ENCODE assay signal across 27 cellular contexts in the genomic region with DNA sequence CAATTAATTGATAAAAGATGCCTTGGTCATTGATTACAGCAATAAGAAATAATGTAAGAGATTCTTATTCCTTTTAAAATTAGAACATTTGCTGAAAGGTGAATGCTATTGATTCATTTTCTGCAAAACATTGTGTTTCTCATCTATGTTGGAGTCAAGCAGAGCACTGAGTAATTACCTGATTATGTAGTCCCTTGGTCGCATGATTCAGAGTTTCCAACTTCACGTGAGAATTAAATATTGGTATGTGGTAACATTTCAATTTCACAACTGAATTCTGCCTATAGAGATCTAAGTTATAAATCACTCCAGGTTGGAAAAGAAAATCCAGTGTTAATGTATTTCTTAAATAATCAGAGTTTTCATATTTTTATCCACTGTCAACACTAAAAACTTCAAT.
"Had no signal": no experiment of that assay in that cellular context is flagged by ENCODE, and none has a peak within 500 bp of the region (broad histone marks: within the 10 kb centered on the region; RNA-seq: fewer than 3 reads in every experiment).

No MANE protein-coding gene starts in this region.

- H3K4me1 ChIP-seq: body of pancreas, heart right ventricle, lower lobe of right lung, parathyroid adenoma, right lobe of liver, tibial artery had no signal

- H3K4me3 ChIP-seq: body of pancreas, heart right ventricle, lower lobe of right lung, mucosa of descending colon, right lobe of liver, tibial artery had no signal

- H2AFZ ChIP-seq: parathyroid adenoma had no signal

- H3K27ac Mint-ChIP-seq: activated naive CD8-positive, alpha-beta T cell treated with anti-CD3 and anti-CD28 coated beads for 36 hours; activated T-cell treated with anti-CD3 and anti-CD28 coated beads, Interleukin-2, amount 50 U/mL, for 24 hours; activated T-helper 2 cell treated with anti-CD3 and anti-CD28 coated beads, Interferon-gamma antibody, Interleukin-2, Interleukin-4, amounts not matched to agents 10 μg/mL and 5 μg/mL and 100 μg/mL, durations not matched to agents 14 hours and 24 hours and 36 hours; stimulated activated effector memory CD8-positive, alpha-beta T cell treated with anti-CD3 and anti-CD28 coated beads, Interleukin-12 subunit alpha, Interleukin-12 subunit beta, amount 100 ng/mL, for 72 hours; stimulated activated naive CD8-positive, alpha-beta T cell treated with anti-CD3 and anti-CD28 coated beads, Interleukin-15, amount 100 ng/mL, for 72 hours; T-helper 1 cell treated with Interleukin-12 subunit alpha and Interleukin-12 subunit beta and Interleukin-4 antibody, amounts not matched to agents 30 μg/mL and 1 μg/mL, for 36 hours; WTC11 had no signal

- H3K9ac ChIP-seq: parathyroid adenoma had no signal

- H3K4me1 Mint-ChIP-seq: activated naive CD8-positive, alpha-beta T cell treated with anti-CD3 and anti-CD28 coated beads for 36 hours; stimulated activated effector memory CD8-positive, alpha-beta T cell treated with anti-CD3 and anti-CD28 coated beads, Interleukin-12 subunit alpha, Interleukin-12 subunit beta, amount 100 ng/mL, for 72 hours; stimulated activated naive CD8-positive, alpha-beta T cell treated with anti-CD3 and anti-CD28 coated beads, Interleukin-15, amount 100 ng/mL, for 72 hours had no signal

- H3K27me3 Mint-ChIP-seq: activated naive CD8-positive, alpha-beta T cell treated with anti-CD3 and anti-CD28 coated beads for 36 hours; activated T-cell treated with anti-CD3 and anti-CD28 coated beads, Interleukin-2, amount 50 U/mL, for 24 hours; stimulated activated naive CD8-positive, alpha-beta T cell treated with anti-CD3 and anti-CD28 coated beads, Interleukin-15, amount 100 ng/mL, for 72 hours had no signal

- H3K4me3 Mint-ChIP-seq: activated naive CD8-positive, alpha-beta T cell treated with anti-CD3 and anti-CD28 coated beads for 36 hours; activated T-cell treated with anti-CD3 and anti-CD28 coated beads, Interleukin-2, amount 50 U/mL, for 24 hours; stimulated activated effector memory CD8-positive, alpha-beta T cell treated with anti-CD3 and anti-CD28 coated beads, Interleukin-12 subunit alpha, Interleukin-12 subunit beta, amount 100 ng/mL, for 72 hours; stimulated activated naive CD8-positive, alpha-beta T cell treated with anti-CD3 and anti-CD28 coated beads, Interleukin-15, amount 100 ng/mL, for 72 hours; T-helper 1 cell treated with Interleukin-12 subunit alpha and Interleukin-12 subunit beta and Interleukin-4 antibody, amounts not matched to agents 30 μg/mL and 1 μg/mL, for 36 hours; WTC11 had no signal

- H3K36me3 ChIP-seq: heart right ventricle, lower lobe of right lung, right lobe of liver, tibial artery had no signal

- H3K9me3 Mint-ChIP-seq: activated T-cell treated with anti-CD3 and anti-CD28 coated beads, Interleukin-2, amount 50 U/mL, for 24 hours; activated T-helper 2 cell treated with anti-CD3 and anti-CD28 coated beads, Interferon-gamma antibody, Interleukin-2, Interleukin-4, amounts not matched to agents 10 μg/mL and 5 μg/mL and 100 μg/mL, durations not matched to agents 14 hours and 24 hours and 36 hours; T-helper 1 cell treated with Interleukin-12 subunit alpha and Interleukin-12 subunit beta and Interleukin-4 antibody, amounts not matched to agents 30 μg/mL and 1 μg/mL, for 36 hours; WTC11 had no signal

- DNase-seq: activated CD4-positive, alpha-beta T cell treated with anti-CD3 and anti-CD28 coated beads, Interleukin-2, amount 50 U/mL, for 4 hours; activated CD8-positive, alpha-beta memory T cell treated with anti-CD3 and anti-CD28 coated beads for 24 hours; activated CD8-positive, alpha-beta memory T cell treated with anti-CD3 and anti-CD28 coated beads, Interleukin-2, amount 50 U/mL, for 4 hours; activated naive CD4-positive, alpha-beta T cell; activated naive CD8-positive, alpha-beta T cell treated with anti-CD3 and anti-CD28 coated beads for 36 hours; activated T-cell treated with anti-CD3 and anti-CD28 coated beads, Interleukin-2, amount 50 U/mL, for 24 hours; amygdala; body of pancreas; effector memory CD4-positive, alpha-beta T cell; heart right ventricle; lower lobe of right lung; mesendoderm; mucosa of descending colon; nucleus accumbens; right lobe of liver; small intestine; stimulated activated CD4-positive, alpha-beta T cell treated with anti-CD3 and anti-CD28 coated beads, Interleukin-2, amount 100 ng/mL, for 24 hours; stimulated activated naive CD8-positive, alpha-beta T cell treated with anti-CD3 and anti-CD28 coated beads, Interleukin-15, amount 100 ng/mL, for 72 hours; T1000; tibial artery had no signal

- H3K36me3 Mint-ChIP-seq: activated naive CD8-positive, alpha-beta T cell treated with anti-CD3 and anti-CD28 coated beads for 36 hours; stimulated activated effector memory CD8-positive, alpha-beta T cell treated with anti-CD3 and anti-CD28 coated beads, Interleukin-12 subunit alpha, Interleukin-12 subunit beta, amount 100 ng/mL, for 72 hours had no signal

- H3K9me3 ChIP-seq: body of pancreas, heart right ventricle, lower lobe of right lung, mucosa of descending colon, right lobe of liver, tibial artery had no signal

- H3K79me2 ChIP-seq: parathyroid adenoma had no signal

- H3K27ac ChIP-seq: body of pancreas, heart right ventricle, lower lobe of right lung, parathyroid adenoma, right lobe of liver, tibial artery had no signal

- H3K27me3 ChIP-seq: body of pancreas, heart right ventricle, right lobe of liver, tibial artery had no signal

- ATAC-seq: body of pancreas; esophagus mucosa; heart right ventricle; left lobe of liver; lower lobe of right lung; mucosa of descending colon; right lobe of liver; stimulated activated effector memory CD8-positive, alpha-beta T cell treated with anti-CD3 and anti-CD28 coated beads, Interleukin-12 subunit alpha, Interleukin-12 subunit beta, amount 100 ng/mL, for 72 hours; stimulated activated naive CD8-positive, alpha-beta T cell treated with anti-CD3 and anti-CD28 coated beads, Interleukin-15, amount 100 ng/mL, for 72 hours; WTC11 had no signal
